In the genomic region with DNA sequence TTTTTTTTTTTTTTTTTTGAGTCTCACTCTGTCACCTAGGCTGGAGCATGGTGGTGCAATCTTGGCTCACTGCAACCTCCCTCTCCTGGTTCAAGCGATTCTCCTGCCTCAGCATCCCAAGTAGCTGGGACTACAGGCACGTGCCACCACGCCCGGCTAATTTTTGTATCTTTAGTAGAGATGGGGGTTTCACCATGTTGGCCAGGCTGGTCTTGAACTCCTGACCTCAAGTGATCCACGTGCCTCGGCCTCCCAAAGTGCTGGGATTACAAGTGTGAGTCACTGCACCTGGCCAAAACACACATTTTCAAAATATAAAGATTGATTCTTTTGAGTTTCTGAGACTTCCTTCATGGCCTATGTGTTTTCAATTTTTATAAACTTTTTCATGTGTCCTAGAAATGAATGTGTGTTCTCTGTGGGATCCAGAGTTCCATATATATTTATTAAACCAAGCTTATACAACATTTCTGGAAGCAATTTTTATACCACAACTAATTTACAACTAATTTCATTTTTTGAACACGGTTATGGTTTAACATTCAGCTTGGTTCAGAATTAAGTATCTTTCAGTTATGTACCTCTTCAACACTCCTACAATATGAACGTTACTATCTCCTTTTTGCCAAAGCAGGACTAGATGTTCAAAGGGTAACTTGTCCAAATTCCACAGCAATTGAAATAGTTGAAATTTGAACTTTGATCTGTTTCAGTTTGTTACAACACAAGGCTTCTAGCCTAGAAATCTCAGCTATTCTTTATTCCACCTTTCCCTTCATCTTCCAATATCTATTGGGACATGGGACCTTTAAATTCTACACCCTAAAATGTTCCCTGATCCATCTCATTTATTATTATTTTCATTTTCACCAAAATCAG, we compare ENCODE assay signal across 11 cellular contexts. TPM values are rescaled to one million over a fixed set of nuclear protein-coding genes. Genes with fewer than 3 reads are reported as not detected.
A peak's percentile ranks its signal among the peaks of the same experiment; 100 is the strongest.
DNase-seq lines count a peak whose midpoint lies in the region; ATAC-seq and TF ChIP-seq lines count a peak whose summit lies in the region.
"Had no signal": no experiment of that assay in that cellular context is flagged by ENCODE, and none has a peak within 500 bp of the region (broad histone marks: within the 10 kb centered on the region; RNA-seq: fewer than 3 reads in every experiment).

No MANE protein-coding gene starts in this region.

- no peak overlapping the region; the same call in 1 of the 2 replicates for H3K9ac ChIP-seq in OCI-LY1 (ENCODE audit: low read length)

- H4K20me1 ChIP-seq in OCI-LY1 (ENCODE audit: insufficient read depth, low read length): no peaks in the 10 kb centered on the region

- H3K4me3 ChIP-seq in GM06990 (replicated peaks; ENCODE audit: low read depth, low read length) (peak overlapping the region; percentile 95; the same call in 1 of the 2 replicates), OCI-LY1 (ENCODE audit: low read depth, low read length, poor library complexity, severe bottlenecking) (peak overlapping the region; percentile 80)

- TF ChIP-seq CTCF in GM06990 (IDR thresholded peaks at IDR 0.05; ENCODE audit: insufficient read depth, low read length, poor library complexity, severe bottlenecking): no peak
- TF ChIP-seq CTCF in OCI-LY1 (IDR thresholded peaks at IDR 0.05; ENCODE audit: low read length): no peak
- no peak for TF ChIP-seq CTCF in endothelial cell (IDR thresholded peaks at IDR 0.05; ENCODE audit: unreplicated experiment)
- TF ChIP-seq CTCF in progenitor cell of endocrine pancreas (IDR thresholded peaks at IDR 0.05; ENCODE audit: unreplicated experiment): no peak

- no peaks in the 10 kb centered on the region for H3K9me2 ChIP-seq in OCI-LY1 (ENCODE audit: low read depth, low read length)

- no peaks in the 10 kb centered on the region for H3K9me3 ChIP-seq in OCI-LY1 (ENCODE audit: low read length)
- H3K9me3 ChIP-seq: stomach had no signal

- H3K4me3 Mint-ChIP-seq in endothelial cell (ENCODE audit: unreplicated experiment) (peak overlapping the region; percentile 61), progenitor cell of endocrine pancreas (ENCODE audit: low read depth) (peak overlapping the region; percentile 22)

- H3K9me3 Mint-ChIP-seq in endothelial cell (ENCODE audit: unreplicated experiment) (no peaks in the 10 kb centered on the region), progenitor cell of endocrine pancreas (ENCODE audit: low read depth) (no peaks in the 10 kb centered on the region)

- no peak overlapping the region for H3K27ac Mint-ChIP-seq in endothelial cell (ENCODE audit: unreplicated experiment)
- no peak overlapping the region for H3K27ac Mint-ChIP-seq in progenitor cell of endocrine pancreas

- H3K36me3 ChIP-seq in GM06990 (ENCODE audit: control insufficient read depth, insufficient read depth, low read length): no peaks in the 10 kb centered on the region
- H3K36me3 ChIP-seq in OCI-LY1 (ENCODE audit: insufficient read depth, low read length): no peaks in the 10 kb centered on the region
- H3K36me3 ChIP-seq: stomach had no signal

- H3K27ac ChIP-seq in OCI-LY1 (ENCODE audit: low read depth, low read length, poor library complexity, severe bottlenecking): no peak overlapping the region

- H3F3A ChIP-seq in OCI-LY1 (ENCODE audit: insufficient read depth, low read length): no peaks in the 10 kb centered on the region

- H3K4me2 ChIP-seq in OCI-LY1 (ENCODE audit: low read length): peak overlapping the region; percentile 91

- H3K27me3 Mint-ChIP-seq in endothelial cell (ENCODE audit: unreplicated experiment) (no peaks in the 10 kb centered on the region), progenitor cell of endocrine pancreas (no peaks in the 10 kb centered on the region)

- H3K4me1 Mint-ChIP-seq in endothelial cell (ENCODE audit: unreplicated experiment) (peaks cover 48% of the 10 kb centered on the region), progenitor cell of endocrine pancreas (ENCODE audit: low read depth) (peaks cover 22% of the 10 kb centered on the region)

- no peaks in the 10 kb centered on the region for H3K27me3 ChIP-seq in GM06990 (replicated peaks; ENCODE audit: control insufficient read depth, insufficient read depth, low read length)
- no peaks in the 10 kb centered on the region for H3K27me3 ChIP-seq in OCI-LY1 (ENCODE audit: insufficient read depth, low read length)
- H3K27me3 ChIP-seq: stomach had no signal

- peaks cover 35% of the 10 kb centered on the region for H3K4me1 ChIP-seq in OCI-LY1 (ENCODE audit: insufficient read depth, low read length, severe bottlenecking)

- ATAC-seq in HG02759 (IDR thresholded peaks at IDR 0.05; ENCODE audit: unreplicated experiment) (no peak), GM19351 (IDR thresholded peaks at IDR 0.05; ENCODE audit: unreplicated experiment) (no peak)
- ATAC-seq: esophagus mucosa had no signal

- H3K79me2 ChIP-seq in OCI-LY1 (ENCODE audit: insufficient read depth, low read length): peaks cover 25% of the 10 kb centered on the region

- no peak for DNase-seq in GM06990 (ENCODE audit: extremely low read depth, insufficient read length)
- no peak for DNase-seq in endothelial cell (ENCODE audit: low spot score)
- no peak for DNase-seq in progenitor cell of endocrine pancreas (ENCODE audit: low spot score, unreplicated experiment)
- no peak for DNase-seq in MV-4-11 (lab: John Stamatoyannopoulos, UW)
- no peak for DNase-seq in NCI-H1436 treated with DMSO at 0.1 percent for 48 hours (lab: John Stamatoyannopoulos, UW)
- DNase-seq: NCI-H774, stomach had no signal

- H3K36me3 Mint-ChIP-seq in endothelial cell (ENCODE audit: low read depth, unreplicated experiment) (no peaks in the 10 kb centered on the region), progenitor cell of endocrine pancreas (ENCODE audit: insufficient read depth) (no peaks in the 10 kb centered on the region)

- H2AFZ ChIP-seq in OCI-LY1 (ENCODE audit: low read length): no peak overlapping the region

RNA-seq across cellular contexts. Expression of a gene that starts 1.5 kb away (rescaled TPM):
- total RNA-seq in endothelial cell (ENCODE audit: unreplicated experiment) (20.0 TPM), progenitor cell of endocrine pancreas (14.2 and 14.8 TPM in 2 replicates)

RNA-seq across cellular contexts. Expression of a gene that starts 2.0 kb away (rescaled TPM):
- total RNA-seq in endothelial cell (ENCODE audit: unreplicated experiment) (53.5 TPM), progenitor cell of endocrine pancreas (40.9 and 42.7 TPM in 2 replicates)
